29 cellular contexts compared by ENCODE assay signal in genomic region chr22:48565901-48566501, GRCh38.
"Had no signal": no experiment of that assay in that cellular context is flagged by ENCODE, and none has a peak within 500 bp of the region (broad histone marks: within the 10 kb centered on the region; RNA-seq: fewer than 3 reads in every experiment).

No MANE protein-coding gene starts in this region.

- H3K4me1 ChIP-seq: ascending aorta had no signal

- H3K27me3 ChIP-seq: ascending aorta, cardiac muscle cell had no signal

- H3K27ac ChIP-seq: ascending aorta, cardiac muscle cell, VCaP had no signal

- DNase-seq: activated B cell treated with CpG ODN at 0.5 μM for 24 hours; activated CD4-positive, alpha-beta memory T cell treated with anti-CD3 and anti-CD28 coated beads for 36 hours; activated CD4-positive, alpha-beta T cell treated with anti-CD3 and anti-CD28 coated beads for 4 hours; activated CD4-positive, alpha-beta T cell treated with anti-CD3 and anti-CD28 coated beads, Interleukin-2, amount 10 ng/mL, durations not matched to agents 24 days and 14 days; activated CD4-positive, alpha-beta T cell treated with anti-CD3 and anti-CD28 coated beads, Interleukin-2, amount 50 U/mL, for 1 hour; activated CD4-positive, alpha-beta T cell treated with anti-CD3 and anti-CD28 coated beads, Interleukin-2, amount 50 U/mL, for 4 hours; activated CD4-positive, CD25-positive, alpha-beta regulatory T cell treated with anti-CD3 and anti-CD28 coated beads, Interleukin-2, amount 50 U/mL, for 72 hours; activated CD8-positive, alpha-beta memory T cell treated with anti-CD3 and anti-CD28 coated beads, Interleukin-2, amount 50 U/mL, for 4 hours; activated CD8-positive, alpha-beta T cell treated with anti-CD3 and anti-CD28 coated beads for 36 hours; activated effector memory CD4-positive, alpha-beta T cell treated with Interleukin-2 at 50 U/mL for 16 hours; activated gamma-delta T cell; activated naive CD4-positive, alpha-beta T cell treated with anti-CD3 and anti-CD28 coated beads, Interleukin-2, amount 10 ng/mL, durations not matched to agents 7 days and 5 days; activated naive CD4-positive, alpha-beta T cell treated with Interleukin-2 at 50 U/mL for 16 hours; activated naive CD8-positive, alpha-beta T cell treated with anti-CD3 and anti-CD28 coated beads, Interleukin-2, amount 10 ng/mL, durations not matched to agents 7 days and 5 days; activated naive CD8-positive, alpha-beta T cell treated with anti-CD3 and anti-CD28 coated beads, Interleukin-2, amount 50 U/mL, for 24 hours; activated T-cell treated with anti-CD3 and anti-CD28 coated beads for 4 hours; activated T-cell treated with anti-CD3 and anti-CD28 coated beads, Interleukin-2, amount 50 U/mL, for 1 hour; activated T-cell treated with anti-CD3 and anti-CD28 coated beads, Interleukin-2, amount 50 U/mL, for 4 hours; amygdala; anterior cingulate cortex; caudate nucleus; cerebellar nuclear complex; T-helper 2 cell; T-helper 9 cell had no signal

- ATAC-seq: activated CD8-positive, alpha-beta T cell treated with anti-CD3 and anti-CD28 coated beads for 36 hours; activated naive CD8-positive, alpha-beta T cell treated with anti-CD3 and anti-CD28 coated beads, Interleukin-2, amount 50 U/mL, for 24 hours; activated T-cell treated with anti-CD3 and anti-CD28 coated beads, Interleukin-2, amount 50 U/mL, for 4 hours had no signal

- H3K36me3 ChIP-seq: ascending aorta, cardiac muscle cell had no signal

- FAIRE-seq: bronchial epithelial cell, TTC549 had no signal

- H3K4me3 ChIP-seq: ascending aorta, cardiac muscle cell had no signal
